In the genomic region with DNA sequence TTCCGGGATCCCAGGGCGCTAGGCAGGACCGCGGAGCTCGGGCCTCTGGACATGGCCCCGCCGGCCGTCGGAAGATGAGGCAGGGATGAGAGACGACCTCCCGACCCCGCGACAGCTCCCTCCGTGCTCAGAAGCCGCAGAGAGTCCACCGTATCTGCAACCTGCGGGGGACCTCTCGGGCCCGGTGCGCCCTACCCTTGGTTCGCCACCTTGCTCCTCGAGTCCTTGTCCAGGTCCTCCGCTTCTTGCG, we compare ENCODE assay signal across 7 cellular contexts. TPM values are rescaled to one million over a fixed set of nuclear protein-coding genes. Genes with fewer than 3 reads are reported as not detected.
DNase-seq lines count a peak whose midpoint lies in the region; ATAC-seq and TF ChIP-seq lines count a peak whose summit lies in the region.

No MANE protein-coding gene starts in this region.

- peaks cover 18% of the 10 kb centered on the region for H3K79me2 ChIP-seq in osteoblast (ENCODE audit: insufficient read depth, low read length)

- TF ChIP-seq EP300 in esophagus muscularis mucosa (IDR thresholded peaks at IDR 0.05) = no peak

- no peaks in the 10 kb centered on the region for H4K20me1 ChIP-seq in osteoblast (ENCODE audit: insufficient read depth, low read length)

- DNase-seq in Peyer's patch (peak in 1 of 3 donors; percentile 36), esophagus muscularis mucosa (ENCODE audit: extremely low spot score) (no peak), osteoblast (ENCODE audit: insufficient read length, low spot score, missing footprints) (no peak), inferior parietal cortex (ENCODE audit: extremely low spot score) (no peak), NCI-H128 (lab: John Stamatoyannopoulos, UW; ENCODE audit: unreplicated experiment) (no peak)

- ATAC-seq in GM18861 (IDR thresholded peaks at IDR 0.05; ENCODE audit: unreplicated experiment) = peak; percentile 22
- ATAC-seq in HG02642 (IDR thresholded peaks at IDR 0.05; ENCODE audit: poor library complexity, unreplicated experiment) = peak; percentile 39

- 1% methylated on average over 12 of the region's 24 CpGs for WGBS in esophagus muscularis mucosa

- TF ChIP-seq POLR2A in Peyer's patch (IDR thresholded peaks at IDR 0.05) (no peak), esophagus muscularis mucosa (IDR thresholded peaks at IDR 0.05; ENCODE audit: low read depth) (no peak)

- H3K4me2 ChIP-seq in osteoblast (ENCODE audit: insufficient read depth, low read length) = peak overlapping the region; percentile 83

- H2AFZ ChIP-seq in osteoblast (ENCODE audit: low read length) = peak overlapping the region; percentile 94

- H3K36me3 ChIP-seq in Peyer's patch (peaks cover 0 to 24% (median 0%) of the 10 kb centered on the region in 3 donors), esophagus muscularis mucosa (peaks cover 12 to 29% (median 21%) of the 10 kb centered on the region in 4 donors), osteoblast (ENCODE audit: insufficient read depth, low read length) (peaks cover 20% of the 10 kb centered on the region)

- intact Hi-C loops in esophagus muscularis mucosa (cut with DNase I) = no loop called here

- H3K27me3 ChIP-seq in Peyer's patch (no peaks in the 10 kb centered on the region), esophagus muscularis mucosa (no peaks in the 10 kb centered on the region), osteoblast (ENCODE audit: insufficient read depth, low read length) (no peaks in the 10 kb centered on the region)

- peak overlapping the region; percentile 88 to 98 (median 95) for H3K27ac ChIP-seq in Peyer's patch
- H3K27ac ChIP-seq in esophagus muscularis mucosa (replicated peaks in 1 of 4) = peak overlapping the region; percentile 93 to 99 (median 97)
- peak overlapping the region; percentile 63 for H3K27ac ChIP-seq in osteoblast (ENCODE audit: low read depth, low read length)

- H3K4me1 ChIP-seq in Peyer's patch = peaks cover 0 to 35% (median 14%) of the 10 kb centered on the region in 4 donors
- peaks cover 44 to 63% (median 56%) of the 10 kb centered on the region in 4 donors for H3K4me1 ChIP-seq in esophagus muscularis mucosa
- no peaks in the 10 kb centered on the region for H3K4me1 ChIP-seq in osteoblast (ENCODE audit: insufficient read depth, low read length)

- H3K4me3 ChIP-seq in Peyer's patch = peak overlapping the region; percentile 64 to 80 (median 72)
- peak overlapping the region; percentile 74 to 84 (median 80) for H3K4me3 ChIP-seq in esophagus muscularis mucosa
- peak overlapping the region; percentile 78 for H3K4me3 ChIP-seq in osteoblast (ENCODE audit: insufficient read depth, low read length)

- H3K9me3 ChIP-seq in Peyer's patch = no peaks in the 10 kb centered on the region
- H3K9me3 ChIP-seq in esophagus muscularis mucosa = no peaks in the 10 kb centered on the region
- H3K9me3 ChIP-seq in osteoblast (ENCODE audit: low read depth, low read length) = no peaks in the 10 kb centered on the region

- TF ChIP-seq CTCF in Peyer's patch (IDR thresholded peaks at IDR 0.05) (no peak), esophagus muscularis mucosa (IDR thresholded peaks at IDR 0.05) (no peak), osteoblast (IDR thresholded peaks at IDR 0.05; ENCODE audit: extremely low read depth, low read depth, low read length) (no peak)

RNA-seq across cellular contexts. Expression of a gene that starts 0.3 kb away (rescaled TPM):
- total RNA-seq in Peyer's patch (10 to 100 TPM in 2 of 4 donors, 1 to 10 TPM in 2; 2.5 to 14.2 (median 9.0) TPM), esophagus muscularis mucosa (10 to 100 TPM in 3 of 4 donors, 1 to 10 TPM in 1; 7.9 to 18.1 (median 11.4) TPM), osteoblast (8.0 and 8.8 TPM in 2 replicates)

RNA-seq across cellular contexts. Expression of a gene that starts 0.4 kb away (rescaled TPM):
- total RNA-seq in Peyer's patch = 10 to 100 TPM in 3 of 4 donors, 1 to 10 TPM in 1; 7.9 to 18.5 (median 17.4) TPM
- total RNA-seq in esophagus muscularis mucosa = 10 to 100 TPM in 2 of 4 donors, 1 to 10 TPM in 2; 6.0 to 14.1 (median 9.0) TPM
- total RNA-seq in osteoblast = 5.8 and 5.9 TPM in 2 replicates

RNA-seq across cellular contexts. Expression of a gene that starts 6.4 kb away (rescaled TPM):
- total RNA-seq in Peyer's patch (10 to 100 TPM in 1 of 4 donors, 1 to 10 TPM in 3; 2.0 to 35.5 (median 2.7) TPM), esophagus muscularis mucosa (1 to 10 TPM in 2 of 4 donors, under 1 TPM in 2; 0.52 to 3.5 (median 1.0) TPM), osteoblast (0.59 and 1.4 TPM in 2 replicates)

RNA-seq across cellular contexts. Expression of a gene that starts 18.4 kb away (rescaled TPM):
- total RNA-seq in Peyer's patch (1 to 10 TPM in 3 of 4 donors, under 1 TPM in 1; 0.88 to 9.8 (median 2.1) TPM), esophagus muscularis mucosa (1 to 10 TPM in 1 of 4 donors, under 1 TPM in 3; 0.39 to 1.3 (median 0.82) TPM), osteoblast (under 0.01 and 0.29 TPM in 2 replicates)
